In the genomic region with DNA sequence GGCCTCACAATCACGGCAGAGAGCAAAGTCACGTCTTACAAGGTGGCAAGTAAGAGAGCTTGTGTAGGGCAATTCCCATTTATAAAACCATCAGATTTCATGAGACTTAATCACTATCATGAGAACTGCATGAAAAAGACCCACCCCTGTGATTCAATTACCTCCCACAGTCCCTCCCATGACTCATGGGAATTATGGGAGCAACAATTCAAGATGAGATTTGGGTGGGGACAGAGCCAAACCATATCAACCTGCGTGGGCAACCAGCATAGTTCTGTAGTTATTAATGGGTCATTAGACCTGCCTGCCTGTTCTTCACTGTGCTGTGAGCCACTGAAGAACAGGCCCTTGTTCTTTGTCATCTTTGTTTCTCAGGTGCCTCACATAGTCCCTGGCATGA, we compare ENCODE assay signal across 25 cellular contexts.
"Had no signal": no experiment of that assay in that cellular context is flagged by ENCODE, and none has a peak within 500 bp of the region (broad histone marks: within the 10 kb centered on the region; RNA-seq: fewer than 3 reads in every experiment).

No MANE protein-coding gene starts in this region.

- FAIRE-seq: endothelial cell of umbilical vein, islet of Langerhans had no signal

- H3K4me3 ChIP-seq: colonic mucosa, esophagus muscularis mucosa, heart left ventricle, left ventricle myocardium inferior, lower lobe of right lung, prostate gland, skin epidermis, testis, tibial nerve, upper lobe of right lung had no signal

- H3K36me3 ChIP-seq: colonic mucosa, esophagus muscularis mucosa, heart left ventricle, left ventricle myocardium inferior, lower lobe of right lung, prostate gland, tibial nerve, upper lobe of right lung had no signal

- DNase-seq: caudate nucleus; colonic mucosa; dermis blood vessel endothelial cell; endodermal cell; heart left ventricle; hypothalamus; left ventricle myocardium inferior; lower lobe of right lung; mesenchymal stem cell; midbrain; naive B cell; retina; stimulated activated CD4-positive, alpha-beta T cell treated with anti-CD3 and anti-CD28 coated beads, Interleukin-2, amount 100 ng/mL, for 24 hours; stimulated activated CD4-positive, alpha-beta T cell treated with anti-CD3 and anti-CD28 coated beads, Interleukin-4, amount 100 ng/mL, for 4 hours; stimulated activated naive B cell treated with anti-CD40 and anti-IgM and Interleukin-4, amounts not matched to agents 10 μg/mL and 1 μg/mL and 100 μg/mL, for 72 hours; stimulated activated naive CD8-positive, alpha-beta T cell treated with anti-CD3 and anti-CD28 coated beads, Interleukin-15, amount 100 ng/mL, for 72 hours; testis; upper lobe of right lung had no signal

- H3K27me3 ChIP-seq: colonic mucosa, esophagus muscularis mucosa, foreskin keratinocyte, heart left ventricle, testis, tibial nerve, upper lobe of right lung had no signal
